In genomic region chr22:26998134-26998533, GRCh38 we compare ENCODE assay signal across 25 cellular contexts.
A peak's percentile ranks its signal among the peaks of the same experiment; 100 is the strongest.
DNase-seq lines count a peak whose midpoint lies in the region; ATAC-seq and TF ChIP-seq lines count a peak whose summit lies in the region.
"Had no signal": no experiment of that assay in that cellular context is flagged by ENCODE, and none has a peak within 500 bp of the region (broad histone marks: within the 10 kb centered on the region; RNA-seq: fewer than 3 reads in every experiment).

No MANE protein-coding gene starts in this region.

- no peaks in the 10 kb centered on the region for H3K9me3 ChIP-seq in psoas muscle
- H3K9me3 ChIP-seq: Caco-2, HAP-1 had no signal

- TF ChIP-seq CTCF in fibroblast of pulmonary artery (IDR thresholded peaks at IDR 0.05; ENCODE audit: low read length, missing control alignments) (no peak), psoas muscle (IDR thresholded peaks at IDR 0.05) (no peak)

- intact Hi-C loops in psoas muscle (cut with DNase I) = no loop called here

- no peak overlapping the region for H3K27ac ChIP-seq in psoas muscle
- H3K27ac ChIP-seq: C4-2B, HL-60, KMS-11, SK-N-MC had no signal

- H3K27me3 ChIP-seq in psoas muscle (ENCODE audit: insufficient read depth in 3 of 3, low read length in 2 of 3) = peaks cover 0 to 21% (median 2%) of the 10 kb centered on the region in 3 donors

- DNase-seq in AG08395 (ENCODE audit: low spot score) (peak; percentile 52), GM04503 (ENCODE audit: low read depth) (peak; percentile 5), fibroblast of pulmonary artery (ENCODE audit: low read depth) (peak; percentile 5), psoas muscle (no peak), activated gamma-delta T cell (lab: John Stamatoyannopoulos, UW) (no peak)
- DNase-seq in activated CD4-positive, alpha-beta T cell treated with anti-CD3 and anti-CD28 coated beads, Interleukin-2, amount 50 U/mL, for 4 hours = no peak
- DNase-seq: Caco-2; CD8-positive, alpha-beta T cell; GOT3; MM.1S; NCI-H1417 treated with DMSO at 0.1 percent for 48 hours; NCI-H1694 treated with DMSO at 0.1 percent for 48 hours; NCI-H2081; NCI-H2171; NCI-H226; NCI-H510A; NCI-H69; SIG-M5 had no signal

- WGBS in psoas muscle, 3 donors = 45 to 63% (median 51%) methylated on average over 3 of the region's 3 CpGs

- no peaks in the 10 kb centered on the region for H3K36me3 ChIP-seq in psoas muscle (ENCODE audit: insufficient read depth in 1 of 2, low read depth in 1 of 2)
- H3K36me3 ChIP-seq: HAP-1 had no signal

- H3K4me3 ChIP-seq in fibroblast of pulmonary artery (replicated peaks; ENCODE audit: low read depth, low read length) (no peak overlapping the region), psoas muscle (no peak overlapping the region)
- H3K4me3 ChIP-seq: HAP-1, SK-N-MC had no signal

- peak in 3 of 4 donors; percentile 37 to 55 (median 42) for ATAC-seq in psoas muscle
- no peak for ATAC-seq in HG02970 (IDR thresholded peaks at IDR 0.05; ENCODE audit: low FRiP score, unreplicated experiment)
- ATAC-seq: CD8-positive, alpha-beta T cell; Panc1 had no signal

- no peaks in the 10 kb centered on the region for H3K4me1 ChIP-seq in psoas muscle
- H3K4me1 ChIP-seq: Caco-2, HAP-1 had no signal

Comparison
In these comparisons a context has a peak if more than half of its experiments do, and no peak if none do; other contexts are left out.
1. DNase-seq: peak in AG08395 (single experiment), GM04503 (single experiment) and fibroblast of pulmonary artery (single experiment); none in psoas muscle (0 of 2), activated CD4-positive, alpha-beta T cell treated with anti-CD3 and anti-CD28 coated beads, Interleukin-2, amount 50 U/mL, for 4 hours (0 of 2) and activated gamma-delta T cell (single experiment).